2 cellular contexts compared by ENCODE assay signal in the genomic region with DNA sequence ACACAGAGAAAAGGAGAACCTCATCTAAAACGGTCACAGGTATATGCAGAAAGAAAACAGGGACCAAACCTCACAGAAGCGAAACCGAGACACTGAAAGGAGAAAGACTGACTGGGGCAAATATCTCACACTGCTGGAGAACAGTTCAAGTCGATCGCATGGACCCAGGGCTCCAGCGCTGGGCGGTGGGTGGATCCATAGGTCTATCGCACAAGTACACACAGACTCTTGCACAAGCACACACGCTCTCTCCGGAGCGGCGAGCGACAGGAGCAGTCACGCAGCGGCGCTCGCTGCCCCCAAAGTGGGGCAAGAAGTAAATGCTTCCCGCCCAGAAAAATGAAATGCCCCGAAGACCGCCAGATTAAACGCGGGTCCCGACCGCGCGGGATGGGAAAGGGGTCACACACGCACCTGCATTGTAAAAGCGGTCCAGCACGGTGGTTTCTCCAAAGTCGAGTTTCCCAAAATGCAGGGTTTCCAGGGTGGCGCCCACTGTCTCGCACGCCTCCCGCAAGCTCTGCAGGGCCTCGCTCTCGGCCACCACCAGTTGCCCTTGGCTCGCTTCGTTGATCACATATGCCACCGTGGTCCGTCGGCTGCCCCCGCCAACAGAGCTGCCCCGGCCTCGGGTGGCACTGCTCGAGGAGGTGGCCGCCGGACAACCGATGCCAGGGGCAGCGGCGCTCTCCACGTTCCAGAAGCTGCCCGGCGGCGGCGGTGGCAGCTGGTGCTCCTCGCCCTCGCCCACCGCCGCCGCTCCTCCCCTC.
TF ChIP-seq lines count a peak whose summit lies in the region.

No MANE protein-coding gene starts in this region.

TF ChIP-seq in GM23338, 12 proteins besides CTCF, POLR2A, EP300 and RAD21:
- peak; percentile 73 for TF ChIP-seq EZH2 (IDR thresholded peaks at IDR 0.05; ENCODE audit: low read depth, unreplicated experiment)
- TF ChIP-seq ZNF462 (CRISPR knock-in tag; IDR thresholded peaks at IDR 0.05) = no peak
- no peak for TF ChIP-seq POLR2AphosphoS5 (IDR thresholded peaks at IDR 0.05; ENCODE audit: low read depth)

TF ChIP-seq in K562, 482 proteins besides CTCF, POLR2A, EP300 and RAD21 (continues in another document):
- no peak for TF ChIP-seq NR2C1 (IDR thresholded peaks at IDR 0.05)
- no peak for TF ChIP-seq NR2C1 (tag; IDR thresholded peaks at IDR 0.05)
- TF ChIP-seq MBD2 (IDR thresholded peaks at IDR 0.05; ENCODE audit: borderline replicate concordance, low read depth) = no peak
- no peak for TF ChIP-seq RNF219 (CRISPR knock-in tag; IDR thresholded peaks at IDR 0.05)
- TF ChIP-seq ERF (CRISPR knock-in tag; IDR thresholded peaks at IDR 0.05) = no peak
- no peak for TF ChIP-seq GTF2A2 (tag; IDR thresholded peaks at IDR 0.05)
- TF ChIP-seq SETDB1 (IDR thresholded peaks at IDR 0.05; ENCODE audit: low read length) = no peak
- TF ChIP-seq ZNF174 (CRISPR knock-in tag; IDR thresholded peaks at IDR 0.05) = no peak
- TF ChIP-seq SMARCA5 (IDR thresholded peaks at IDR 0.05) = no peak
- TF ChIP-seq PTTG1 (tag; IDR thresholded peaks at IDR 0.05; ENCODE audit: low read depth) = no peak
- no peak for TF ChIP-seq ZFP30 (CRISPR knock-in tag; IDR thresholded peaks at IDR 0.05; ENCODE audit: borderline replicate concordance)
- TF ChIP-seq RFX5 (IDR thresholded peaks at IDR 0.05; ENCODE audit: low read depth, low read length) = no peak
- TF ChIP-seq HDGF (IDR thresholded peaks at IDR 0.05) = no peak
- TF ChIP-seq ATF1 (CRISPR knock-in tag; IDR thresholded peaks at IDR 0.05) = no peak
- peak; percentile 37; the same call in 1 of the 2 replicates for TF ChIP-seq ATF1 (tag; IDR thresholded peaks at IDR 0.05)
- no peak for TF ChIP-seq STAG1 (CRISPR knock-in tag; IDR thresholded peaks at IDR 0.05; ENCODE audit: borderline replicate concordance)
- TF ChIP-seq XRCC3 (IDR thresholded peaks at IDR 0.05) = no peak
- TF ChIP-seq IRF2 (CRISPR knock-in tag; IDR thresholded peaks at IDR 0.05) = no peak
- TF ChIP-seq CEBPZ (IDR thresholded peaks at IDR 0.05; ENCODE audit: borderline replicate concordance, low read depth, low read length) = no peak
- no peak for TF ChIP-seq ZNF75A (CRISPR knock-in tag; IDR thresholded peaks at IDR 0.05)
- no peak for TF ChIP-seq ARHGAP35 (IDR thresholded peaks at IDR 0.05; ENCODE audit: partially characterized antibody)
- TF ChIP-seq, protein P1, sequence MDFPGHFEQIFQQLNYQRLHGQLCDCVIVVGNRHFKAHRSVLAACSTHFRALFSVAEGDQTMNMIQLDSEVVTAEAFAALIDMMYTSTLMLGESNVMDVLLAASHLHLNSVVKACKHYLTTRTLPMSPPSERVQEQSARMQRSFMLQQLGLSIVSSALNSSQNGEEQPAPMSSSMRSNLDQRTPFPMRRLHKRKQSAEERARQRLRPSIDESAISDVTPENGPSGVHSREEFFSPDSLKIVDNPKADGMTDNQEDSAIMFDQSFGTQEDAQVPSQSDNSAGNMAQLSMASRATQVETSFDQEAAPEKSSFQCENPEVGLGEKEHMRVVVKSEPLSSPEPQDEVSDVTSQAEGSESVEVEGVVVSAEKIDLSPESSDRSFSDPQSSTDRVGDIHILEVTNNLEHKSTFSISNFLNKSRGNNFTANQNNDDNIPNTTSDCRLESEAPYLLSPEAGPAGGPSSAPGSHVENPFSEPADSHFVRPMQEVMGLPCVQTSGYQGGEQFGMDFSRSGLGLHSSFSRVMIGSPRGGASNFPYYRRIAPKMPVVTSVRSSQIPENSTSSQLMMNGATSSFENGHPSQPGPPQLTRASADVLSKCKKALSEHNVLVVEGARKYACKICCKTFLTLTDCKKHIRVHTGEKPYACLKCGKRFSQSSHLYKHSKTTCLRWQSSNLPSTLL (IDR thresholded peaks at IDR 0.05) = 0 out of 2 replicates have a peak, but pooled peaks have one; percentile 14
- no peak for TF ChIP-seq ZNF668 (CRISPR knock-in tag; IDR thresholded peaks at IDR 0.05)
- peak; percentile 36; the same call in 1 of the 2 replicates for TF ChIP-seq ETS1 (conservative IDR thresholded peaks at IDR 0.05; ENCODE audit: control insufficient read depth, low read depth, low read length)
- peak; percentile 68 for TF ChIP-seq ZFX (CRISPR knock-in tag; IDR thresholded peaks at IDR 0.05)
- no peak for TF ChIP-seq ZNF449 (CRISPR knock-in tag; IDR thresholded peaks at IDR 0.05)
- TF ChIP-seq, protein P2, sequence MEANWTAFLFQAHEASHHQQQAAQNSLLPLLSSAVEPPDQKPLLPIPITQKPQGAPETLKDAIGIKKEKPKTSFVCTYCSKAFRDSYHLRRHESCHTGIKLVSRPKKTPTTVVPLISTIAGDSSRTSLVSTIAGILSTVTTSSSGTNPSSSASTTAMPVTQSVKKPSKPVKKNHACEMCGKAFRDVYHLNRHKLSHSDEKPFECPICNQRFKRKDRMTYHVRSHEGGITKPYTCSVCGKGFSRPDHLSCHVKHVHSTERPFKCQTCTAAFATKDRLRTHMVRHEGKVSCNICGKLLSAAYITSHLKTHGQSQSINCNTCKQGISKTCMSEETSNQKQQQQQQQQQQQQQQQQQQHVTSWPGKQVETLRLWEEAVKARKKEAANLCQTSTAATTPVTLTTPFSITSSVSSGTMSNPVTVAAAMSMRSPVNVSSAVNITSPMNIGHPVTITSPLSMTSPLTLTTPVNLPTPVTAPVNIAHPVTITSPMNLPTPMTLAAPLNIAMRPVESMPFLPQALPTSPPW (CRISPR knock-in tag; IDR thresholded peaks at IDR 0.05) = no peak
- no peak for TF ChIP-seq HNRNPH1 (optimal IDR thresholded peaks at IDR 0.05; ENCODE audit: low read depth, low read length)
- TF ChIP-seq, protein P3, sequence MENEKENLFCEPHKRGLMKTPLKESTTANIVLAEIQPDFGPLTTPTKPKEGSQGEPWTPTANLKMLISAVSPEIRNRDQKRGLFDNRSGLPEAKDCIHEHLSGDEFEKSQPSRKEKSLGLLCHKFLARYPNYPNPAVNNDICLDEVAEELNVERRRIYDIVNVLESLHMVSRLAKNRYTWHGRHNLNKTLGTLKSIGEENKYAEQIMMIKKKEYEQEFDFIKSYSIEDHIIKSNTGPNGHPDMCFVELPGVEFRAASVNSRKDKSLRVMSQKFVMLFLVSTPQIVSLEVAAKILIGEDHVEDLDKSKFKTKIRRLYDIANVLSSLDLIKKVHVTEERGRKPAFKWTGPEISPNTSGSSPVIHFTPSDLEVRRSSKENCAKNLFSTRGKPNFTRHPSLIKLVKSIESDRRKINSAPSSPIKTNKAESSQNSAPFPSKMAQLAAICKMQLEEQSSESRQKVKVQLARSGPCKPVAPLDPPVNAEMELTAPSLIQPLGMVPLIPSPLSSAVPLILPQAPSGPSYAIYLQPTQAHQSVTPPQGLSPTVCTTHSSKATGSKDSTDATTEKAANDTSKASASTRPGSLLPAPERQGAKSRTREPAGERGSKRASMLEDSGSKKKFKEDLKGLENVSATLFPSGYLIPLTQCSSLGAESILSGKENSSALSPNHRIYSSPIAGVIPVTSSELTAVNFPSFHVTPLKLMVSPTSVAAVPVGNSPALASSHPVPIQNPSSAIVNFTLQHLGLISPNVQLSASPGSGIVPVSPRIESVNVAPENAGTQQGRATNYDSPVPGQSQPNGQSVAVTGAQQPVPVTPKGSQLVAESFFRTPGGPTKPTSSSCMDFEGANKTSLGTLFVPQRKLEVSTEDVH (IDR thresholded peaks at IDR 0.05; ENCODE audit: low read depth, partially characterized antibody) = no peak
- no peak for TF ChIP-seq SIN3B (IDR thresholded peaks at IDR 0.05; ENCODE audit: low read depth)
- no peak for TF ChIP-seq BRF1 (IDR thresholded peaks at IDR 0.05; ENCODE audit: borderline replicate concordance, extremely low read depth, insufficient read length)
- TF ChIP-seq POLR2G (IDR thresholded peaks at IDR 0.05; ENCODE audit: low read depth, low read length) = peak; percentile 82
- no peak; the same call in 1 of the 2 replicates for TF ChIP-seq IRF1 (CRISPR knock-in tag; IDR thresholded peaks at IDR 0.05; ENCODE audit: borderline replicate concordance)
- no peak for TF ChIP-seq SIX5 (IDR thresholded peaks at IDR 0.05; ENCODE audit: borderline replicate concordance in 1 of 2, insufficient read depth in 1 of 2, low read depth in 1 of 2, low read length in 2 of 2)
- TF ChIP-seq IRF9 (tag; IDR thresholded peaks at IDR 0.05) = 0 out of 2 replicates have a peak, but pooled peaks have one; percentile 26
- TF ChIP-seq CBFA2T2 (conservative IDR thresholded peaks at IDR 0.05) = no peak
- no peak for TF ChIP-seq ZNF146 (CRISPR knock-in tag; IDR thresholded peaks at IDR 0.05; ENCODE audit: unreplicated experiment)
- TF ChIP-seq ZNF217 (CRISPR knock-in tag; IDR thresholded peaks at IDR 0.05) = no peak
- peak; percentile 47; the same call in 1 of the 2 replicates for TF ChIP-seq CTBP1 (IDR thresholded peaks at IDR 0.05; ENCODE audit: borderline replicate concordance)
- TF ChIP-seq SMARCE1 (IDR thresholded peaks at IDR 0.05) = peak; percentile 41; the same call in 1 of the 2 replicates
- no peak for TF ChIP-seq NFATC3 (IDR thresholded peaks at IDR 0.05)
- peak; percentile 87; the same call in 1 of the 2 replicates for TF ChIP-seq ZC3H4 (CRISPR knock-in tag; IDR thresholded peaks at IDR 0.05; ENCODE audit: borderline replicate concordance)
- TF ChIP-seq RHOXF2B (CRISPR knock-in tag; conservative IDR thresholded peaks at IDR 0.05) = no peak
